31 cellular contexts compared by ENCODE assay signal in the genomic region with DNA sequence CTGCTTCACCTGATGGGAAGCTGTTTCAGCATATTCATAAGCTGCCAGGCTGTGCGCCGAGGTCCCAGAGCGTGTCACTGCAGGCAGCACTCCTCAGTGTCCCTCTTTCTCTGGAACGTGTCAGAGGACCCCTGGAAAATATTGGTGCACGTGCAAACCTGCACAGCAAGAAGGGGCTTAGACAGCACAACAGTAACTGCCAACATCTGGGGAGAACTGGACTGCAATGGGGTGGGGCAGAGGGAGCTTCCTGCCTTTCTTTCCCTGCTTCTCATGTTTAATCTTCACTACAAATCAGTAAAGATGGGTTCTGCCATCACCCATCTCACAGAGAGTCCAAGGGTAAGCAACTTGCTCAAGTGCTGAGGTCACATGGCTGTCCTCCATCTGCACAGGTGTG.
"Had no signal": no experiment of that assay in that cellular context is flagged by ENCODE, and none has a peak within 500 bp of the region (broad histone marks: within the 10 kb centered on the region; RNA-seq: fewer than 3 reads in every experiment).

No MANE protein-coding gene starts in this region.

- H3K4me3 ChIP-seq: ovary, prostate gland, right atrium auricular region, right lobe of liver, sigmoid colon, stomach, thoracic aorta, thyroid gland, tibial nerve, upper lobe of left lung had no signal

- H3K4me1 Mint-ChIP-seq: naive B cell; naive thymus-derived CD8-positive, alpha-beta T cell; nephron progenitor cell; neural crest cell; stimulated activated effector memory CD8-positive, alpha-beta T cell treated with anti-CD3 and anti-CD28 coated beads, Interleukin-12 subunit alpha, Interleukin-12 subunit beta, amount 100 ng/mL, for 72 hours; stimulated activated naive B cell treated with anti-CD40 and anti-IgM and Interleukin-4, amounts not matched to agents 10 μg/mL and 1 μg/mL and 100 μg/mL, for 72 hours had no signal

- H3K4me3 Mint-ChIP-seq: naive B cell; naive thymus-derived CD8-positive, alpha-beta T cell; natural killer cell treated with Interleukin-12 subunit alpha and Interleukin-12 subunit beta and Interleukin-15 and Interleukin-18, amount 100 ng/mL, for 72 hours; nephron progenitor cell; neural crest cell; stimulated activated effector memory CD8-positive, alpha-beta T cell treated with anti-CD3 and anti-CD28 coated beads, Interleukin-12 subunit alpha, Interleukin-12 subunit beta, amount 100 ng/mL, for 72 hours; stimulated activated naive B cell treated with anti-CD40 and anti-IgM and Interleukin-4, amounts not matched to agents 10 μg/mL and 1 μg/mL and 100 μg/mL, for 72 hours; stimulated activated naive CD8-positive, alpha-beta T cell treated with anti-CD3 and anti-CD28 coated beads, Interleukin-15, Interleukin-2, amounts not matched to agents 100 ng/mL and 50 ng/mL, for 24 hours had no signal

- FAIRE-seq: small intestine, urothelium cell line had no signal

- H3K36me3 ChIP-seq: neutrophil, ovary, prostate gland, right atrium auricular region, right lobe of liver, sigmoid colon, stomach, thoracic aorta, thyroid gland, tibial nerve, upper lobe of left lung had no signal

- H3K9me3 ChIP-seq: neutrophil, ovary, prostate gland, right atrium auricular region, right lobe of liver, sigmoid colon, thoracic aorta, thyroid gland, tibial nerve, upper lobe of left lung had no signal

- DNase-seq: naive B cell; naive thymus-derived CD8-positive, alpha-beta T cell; nephron progenitor cell; nucleus accumbens; ovary; posterior cingulate gyrus; retina; right lobe of liver; sigmoid colon; small intestine; stimulated activated CD4-positive, alpha-beta T cell treated with anti-CD3 and anti-CD28 coated beads, Interleukin-15, amount 100 ng/mL, for 24 hours; stimulated activated CD4-positive, alpha-beta T cell treated with anti-CD3 and anti-CD28 coated beads, Interleukin-2, amount 100 ng/mL, for 24 hours; stimulated activated CD4-positive, alpha-beta T cell treated with anti-CD3 and anti-CD28 coated beads, Interleukin-2, amount 100 ng/mL, for 48 hours; stimulated activated CD4-positive, alpha-beta T cell treated with anti-CD3 and anti-CD28 coated beads, Interleukin-4, amount 100 ng/mL, for 24 hours; stimulated activated naive B cell treated with anti-CD40 and anti-IgM and Interleukin-4, amounts not matched to agents 10 μg/mL and 1 μg/mL and 100 μg/mL, for 72 hours; stimulated activated naive CD4-positive, alpha-beta T cell treated with Interleukin-2 at 50 U/mL for 16 hours; stomach; thyroid gland; trophoblast cell; upper lobe of left lung had no signal

- H3K27ac Mint-ChIP-seq: naive B cell; naive thymus-derived CD8-positive, alpha-beta T cell; natural killer cell treated with Interleukin-12 subunit alpha and Interleukin-12 subunit beta and Interleukin-15 and Interleukin-18, amount 100 ng/mL, for 72 hours; nephron progenitor cell; stimulated activated effector memory CD8-positive, alpha-beta T cell treated with anti-CD3 and anti-CD28 coated beads, Interleukin-12 subunit alpha, Interleukin-12 subunit beta, amount 100 ng/mL, for 72 hours; stimulated activated naive B cell treated with anti-CD40 and anti-IgM and Interleukin-4, amounts not matched to agents 10 μg/mL and 1 μg/mL and 100 μg/mL, for 72 hours; stimulated activated naive CD8-positive, alpha-beta T cell treated with anti-CD3 and anti-CD28 coated beads, Interleukin-15, Interleukin-2, amounts not matched to agents 100 ng/mL and 50 ng/mL, for 24 hours had no signal

- H3K79me2 ChIP-seq: parathyroid adenoma had no signal

- H3K36me3 Mint-ChIP-seq: naive B cell; naive thymus-derived CD8-positive, alpha-beta T cell; natural killer cell treated with Interleukin-12 subunit alpha and Interleukin-12 subunit beta and Interleukin-15 and Interleukin-18, amount 100 ng/mL, for 72 hours; stimulated activated effector memory CD8-positive, alpha-beta T cell treated with anti-CD3 and anti-CD28 coated beads, Interleukin-12 subunit alpha, Interleukin-12 subunit beta, amount 100 ng/mL, for 72 hours; stimulated activated naive B cell treated with anti-CD40 and anti-IgM and Interleukin-4, amounts not matched to agents 10 μg/mL and 1 μg/mL and 100 μg/mL, for 72 hours had no signal

- H3K9ac ChIP-seq: parathyroid adenoma had no signal

- H3K4me1 ChIP-seq: parathyroid adenoma, prostate gland, right lobe of liver had no signal

- H3K27me3 ChIP-seq: ovary, right atrium auricular region, sigmoid colon, thyroid gland, upper lobe of left lung had no signal

- H2AFZ ChIP-seq: parathyroid adenoma had no signal

- H3K9me3 Mint-ChIP-seq: naive B cell; naive thymus-derived CD8-positive, alpha-beta T cell; natural killer cell treated with Interleukin-12 subunit alpha and Interleukin-12 subunit beta and Interleukin-15 and Interleukin-18, amount 100 ng/mL, for 72 hours; nephron progenitor cell; neural crest cell; stimulated activated effector memory CD8-positive, alpha-beta T cell treated with anti-CD3 and anti-CD28 coated beads, Interleukin-12 subunit alpha, Interleukin-12 subunit beta, amount 100 ng/mL, for 72 hours; stimulated activated naive B cell treated with anti-CD40 and anti-IgM and Interleukin-4, amounts not matched to agents 10 μg/mL and 1 μg/mL and 100 μg/mL, for 72 hours; stimulated activated naive CD8-positive, alpha-beta T cell treated with anti-CD3 and anti-CD28 coated beads, Interleukin-15, Interleukin-2, amounts not matched to agents 100 ng/mL and 50 ng/mL, for 24 hours had no signal

- H3K27ac ChIP-seq: neutrophil, ovary, parathyroid adenoma, prostate gland, right atrium auricular region, right lobe of liver, sigmoid colon, stomach, thoracic aorta, thyroid gland, tibial nerve, upper lobe of left lung had no signal
